In genomic region chr16:57951204-57951960, GRCh38 we compare ENCODE assay signal across 1 cellular context.
TF ChIP-seq lines count a peak whose summit lies in the region.

No MANE protein-coding gene starts in this region.

TF ChIP-seq in GM12878, 131 proteins besides CTCF, POLR2A, EP300 and RAD21:
- TF ChIP-seq ZBED1 (IDR thresholded peaks at IDR 0.05; ENCODE audit: borderline replicate concordance) = no peak
- no peak for TF ChIP-seq IRF4 (IDR thresholded peaks at IDR 0.05; ENCODE audit: low read depth, low read length)
- peak; percentile 38; the same call in 1 of the 2 replicates for TF ChIP-seq TCF3 (IDR thresholded peaks at IDR 0.05; ENCODE audit: borderline replicate concordance, insufficient read depth, low read depth, low read length)
- no peak for TF ChIP-seq ZNF274 (IDR thresholded peaks at IDR 0.05; ENCODE audit: insufficient read depth, insufficient read length)
- no peak for TF ChIP-seq SMAD1 (IDR thresholded peaks at IDR 0.05; ENCODE audit: low read depth, partially characterized antibody)
- no peak for TF ChIP-seq E4F1 (IDR thresholded peaks at IDR 0.05; ENCODE audit: borderline replicate concordance, partially characterized antibody)
- TF ChIP-seq CBX5 (IDR thresholded peaks at IDR 0.05; ENCODE audit: low read depth) = no peak
- TF ChIP-seq BCL3 (IDR thresholded peaks at IDR 0.05; ENCODE audit: borderline replicate concordance, insufficient read depth, low read depth, low read length, poor library complexity, severe bottlenecking) = peak; percentile 98
- no peak for TF ChIP-seq ZZZ3 (IDR thresholded peaks at IDR 0.05; ENCODE audit: control insufficient read depth, insufficient read length, low read depth)
